In the genomic region with DNA sequence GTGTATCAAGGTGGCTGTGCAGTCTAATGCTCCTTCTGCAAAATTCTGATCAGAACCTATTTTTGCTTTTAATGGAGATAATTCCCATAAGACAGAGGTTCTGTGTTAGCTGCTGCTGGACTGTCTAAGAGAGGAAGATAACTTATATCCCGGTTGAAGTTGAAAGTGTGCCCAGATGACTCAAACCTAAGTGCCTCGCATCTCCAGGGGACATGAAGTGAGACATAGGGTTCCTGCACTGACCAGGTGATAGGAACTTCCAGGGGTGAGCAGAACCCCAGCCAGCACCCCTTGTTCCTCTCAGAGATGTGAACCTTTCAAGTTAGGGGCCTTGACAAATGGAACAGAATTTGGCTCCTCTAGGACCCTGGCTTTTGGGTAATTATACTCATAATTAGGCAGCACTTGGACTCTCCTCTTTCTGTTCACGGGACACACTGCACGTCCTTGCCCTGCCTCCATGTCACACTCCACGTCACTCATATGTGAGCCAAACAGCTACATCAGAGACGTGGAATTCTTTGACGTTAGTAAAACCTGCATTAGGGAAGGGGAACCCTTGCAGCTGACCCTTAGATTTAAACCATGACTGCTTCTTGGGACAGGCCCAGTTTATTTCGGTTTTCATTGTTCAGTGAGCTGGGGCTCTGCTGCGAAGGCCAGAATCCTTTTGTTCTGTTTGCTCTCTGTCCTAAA, we compare ENCODE assay signal across 15 cellular contexts.
"Had no signal": no experiment of that assay in that cellular context is flagged by ENCODE, and none has a peak within 500 bp of the region (broad histone marks: within the 10 kb centered on the region; RNA-seq: fewer than 3 reads in every experiment).

No MANE protein-coding gene starts in this region.

- DNase-seq: activated CD4-positive, alpha-beta T cell treated with anti-CD3 and anti-CD28 coated beads, Interleukin-2, amount 50 U/mL, for 4 hours; activated CD8-positive, alpha-beta memory T cell treated with anti-CD3 and anti-CD28 coated beads, Interleukin-2, amount 10 ng/mL, durations not matched to agents 7 days and 5 days; activated naive CD4-positive, alpha-beta T cell treated with anti-CD3 and anti-CD28 coated beads for 36 hours; activated naive CD8-positive, alpha-beta T cell treated with anti-CD3 and anti-CD28 coated beads, Interleukin-2, amount 50 U/mL, for 24 hours; activated T-cell treated with anti-CD3 and anti-CD28 coated beads, Interleukin-2, amount 50 U/mL, for 1 hour; aorta; dermis blood vessel endothelial cell; effector memory CD8-positive, alpha-beta T cell; hypothalamus; islet precursor cell; spleen; stimulated activated CD4-positive, alpha-beta T cell treated with anti-CD3 and anti-CD28 coated beads, Interleukin-4, amount 100 ng/mL, for 4 hours had no signal

- H3K4me1 ChIP-seq: breast epithelium, spleen had no signal

- H3K9me3 ChIP-seq: breast epithelium had no signal

- H3K36me3 ChIP-seq: breast epithelium had no signal

- H3K27me3 ChIP-seq: breast epithelium, spleen had no signal

- ATAC-seq: activated CD8-positive, alpha-beta memory T cell treated with anti-CD3 and anti-CD28 coated beads, Interleukin-2, amount 10 ng/mL, durations not matched to agents 7 days and 5 days; activated naive CD8-positive, alpha-beta T cell treated with anti-CD3 and anti-CD28 coated beads, Interleukin-2, amount 50 U/mL, for 24 hours; effector memory CD8-positive, alpha-beta T cell; sciatic nerve; stimulated activated memory B cell treated with anti-CD40 and anti-IgM and Interleukin-4, amounts not matched to agents 10 μg/mL and 1 μg/mL and 100 μg/mL, for 72 hours had no signal

- H3K4me3 ChIP-seq: breast epithelium, spleen had no signal

- H3K27ac ChIP-seq: breast epithelium, spleen had no signal
